ENCODE assay signal across 8 cellular contexts in genomic region chr16:72094266-72094610, GRCh38. TPM values are rescaled to one million over a fixed set of nuclear protein-coding genes. Genes with fewer than 3 reads are reported as not detected.
DNase-seq lines count a peak whose midpoint lies in the region; ATAC-seq and TF ChIP-seq lines count a peak whose summit lies in the region.

No MANE protein-coding gene starts in this region.

- TF ChIP-seq CTCF in fibroblast of the aortic adventitia (IDR thresholded peaks at IDR 0.05; ENCODE audit: insufficient read depth, low read length): no peak

- no peak for ATAC-seq in GM18505 (IDR thresholded peaks at IDR 0.05; ENCODE audit: unreplicated experiment)

- H3K27me3 ChIP-seq in rectal smooth muscle tissue (ENCODE audit: control insufficient read depth, insufficient read depth, low read length): no peaks in the 10 kb centered on the region

- H3K27ac ChIP-seq in rectal smooth muscle tissue (ENCODE audit: low read depth, low read length): peak overlapping the region; percentile 93

- H3K36me3 ChIP-seq in rectal smooth muscle tissue (ENCODE audit: control insufficient read depth, insufficient read depth, low read length): peaks cover 22% of the 10 kb centered on the region

- DNase-seq in DMS 273 (lab: John Stamatoyannopoulos, UW; ENCODE audit: unreplicated experiment): peak; percentile 47
- DNase-seq in DMS 273 treated with DMSO at 0.1 percent for 48 hours (lab: John Stamatoyannopoulos, UW): no peak
- DNase-seq in activated CD4-positive, alpha-beta T cell treated with anti-CD3 and anti-CD28 coated beads, Interleukin-2, amount 50 U/mL, for 48 hours: peak; percentile 33 to 44
- DNase-seq in fibroblast of the aortic adventitia (ENCODE audit: low read depth): peak; percentile 13
- no peak for DNase-seq in NCI-H2107 (lab: John Stamatoyannopoulos, UW)
- no peak for DNase-seq in NCI-H446 treated with DMSO at 0.1 percent for 48 hours (lab: John Stamatoyannopoulos, UW)

- peaks cover 18% of the 10 kb centered on the region for H3K4me1 ChIP-seq in rectal smooth muscle tissue (ENCODE audit: control insufficient read depth, insufficient read depth, low read length)

- peak overlapping the region; percentile 81 for H3K9ac ChIP-seq in rectal smooth muscle tissue (ENCODE audit: low read length)

- no peak for TF ChIP-seq POLR2A in GM18505 (IDR thresholded peaks at IDR 0.05; ENCODE audit: borderline replicate concordance, extremely low read depth, insufficient read depth, insufficient read length)

- peak overlapping the region; percentile 99 for H3K4me3 ChIP-seq in fibroblast of the aortic adventitia (ENCODE audit: low read depth, low read length)
- peak overlapping the region; percentile 99 for H3K4me3 ChIP-seq in rectal smooth muscle tissue (ENCODE audit: low read length)

RNA-seq across cellular contexts. Expression of gene DHX38, which starts 0.6 kb away (rescaled TPM):
- 39.1 and 158 TPM in 2 replicates for total RNA-seq in fibroblast of the aortic adventitia (ENCODE audit: low replicate concordance)

RNA-seq across cellular contexts. Expression of gene TXNL4B, which starts 0.8 kb away (rescaled TPM):
- 8.1 and 24.8 TPM in 2 replicates for total RNA-seq in fibroblast of the aortic adventitia (ENCODE audit: low replicate concordance)

RNA-seq across cellular contexts. Expression of gene HPR, which starts 31.2 kb away (rescaled TPM):
- not detected in 2 replicates for total RNA-seq in fibroblast of the aortic adventitia (ENCODE audit: low replicate concordance)

RNA-seq across cellular contexts. Expression of gene HP, which starts 39.9 kb away (rescaled TPM):
- 0.27 TPM in 1 of 2 replicates, not detected in the other for total RNA-seq in fibroblast of the aortic adventitia (ENCODE audit: low replicate concordance)

Comparison
In these comparisons a context has a peak if more than half of its experiments do, and no peak if none do; other contexts are left out.
1. DNase-seq: peak in DMS 273 (single experiment), activated CD4-positive, alpha-beta T cell treated with anti-CD3 and anti-CD28 coated beads, Interleukin-2, amount 50 U/mL, for 48 hours (2 of 2) and fibroblast of the aortic adventitia (single experiment); none in DMS 273 treated with DMSO at 0.1 percent for 48 hours (single experiment), NCI-H2107 (single experiment) and NCI-H446 treated with DMSO at 0.1 percent for 48 hours (single experiment).